ENCODE assay signal across 21 cellular contexts in the genomic region with DNA sequence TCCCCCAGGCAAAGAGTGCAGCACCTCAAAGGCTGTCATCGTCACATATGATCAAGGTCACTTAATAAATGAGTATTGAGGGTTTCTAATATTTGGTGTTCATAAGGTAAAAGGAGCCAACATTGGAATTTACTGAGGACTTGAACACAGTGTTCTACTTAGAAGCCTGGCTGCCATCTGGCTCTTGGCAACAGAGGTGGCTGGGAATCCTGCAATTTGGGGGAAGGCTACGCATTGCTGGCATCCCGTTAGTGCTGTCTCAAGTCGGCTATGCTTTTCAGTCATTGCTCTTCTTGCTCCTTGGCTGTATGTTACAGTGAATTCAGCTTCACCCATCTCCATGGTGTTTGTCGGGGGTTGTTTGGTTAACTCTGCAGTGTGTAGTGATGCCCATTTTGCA. TPM values are rescaled to one million over a fixed set of nuclear protein-coding genes. Genes with fewer than 3 reads are reported as not detected.
"Had no signal": no experiment of that assay in that cellular context is flagged by ENCODE, and none has a peak within 500 bp of the region (broad histone marks: within the 10 kb centered on the region; RNA-seq: fewer than 3 reads in every experiment).

No MANE protein-coding gene starts in this region.

- H3K9me3 ChIP-seq: Peyer's patch, SJCRH30 had no signal

- H3K27ac ChIP-seq: PC-9, Peyer's patch, SJCRH30 had no signal

- H3K36me3 ChIP-seq: Peyer's patch, SJCRH30 had no signal

- H2AFZ ChIP-seq: PC-9 had no signal

- DNase-seq: Karpas-422, KG1, MM.1S, NCI-H1092 treated with DMSO at 0.1 percent for 48 hours, NCI-H1436 treated with DMSO at 0.1 percent for 48 hours, NCI-H187, NCI-H2029, NCI-H2081 treated with DMSO at 0.1 percent for 48 hours, NCI-H226, NCI-H510A, NCI-H524 treated with DMSO at 0.1 percent for 48 hours, NCI-H774, PC-9, Peyer's patch, SHP77 treated with DMSO at 0.1 percent for 48 hours, SJCRH30 had no signal

- H3K27me3 ChIP-seq: Peyer's patch, SJCRH30 had no signal

- H3K4me1 ChIP-seq: Peyer's patch, SJCRH30 had no signal

- H3K4me2 ChIP-seq: PC-9 had no signal

- H3K4me3 ChIP-seq: PC-9, Peyer's patch, SJCRH30 had no signal

RNA-seq across cellular contexts. Expression of gene SLC24A4, which starts 13.0 kb away (rescaled TPM):
- total RNA-seq: HepG2, HT1080, IMR-90, OCI-LY7, PC-9, RPMI7951 had no signal
- polyA plus RNA-seq: HepG2, IMR-90 had no signal
